ENCODE assay signal across 8 cellular contexts in genomic region chr5:156326718-156327259, GRCh38. TPM values are rescaled to one million over a fixed set of nuclear protein-coding genes. Genes with fewer than 3 reads are reported as not detected.
DNase-seq lines count a peak whose midpoint lies in the region; ATAC-seq, FAIRE-seq and TF ChIP-seq lines count a peak whose summit lies in the region.

Gene SGCD, plus strand, starts transcription at chr5:156327164.

- no peak within 1 kb of the TSS for H3K9ac ChIP-seq in endothelial cell of umbilical vein (replicated peaks; ENCODE audit: extremely low read depth, insufficient read depth, low read length)

- dilution Hi-C loops in endothelial cell of umbilical vein (cut with MboI; ENCODE audit: extremely low pct_ligation_motif_present, low sequenced_read_pairs) = no loop called here

- H3K4me1 ChIP-seq in endothelial cell of umbilical vein (ENCODE audit: control insufficient read depth, extremely low read depth, insufficient read depth, low read length) (no peaks in the 10 kb centered on the region), lung (ENCODE audit: control insufficient read depth in 2 of 2, insufficient read depth in 2 of 2, low read length in 2 of 2) (peaks cover 0 to 7% of the 10 kb centered on the region in 2 donors), thyroid gland (peaks cover 17 to 18% of the 10 kb centered on the region in 2 donors)

- H3K9me1 ChIP-seq in endothelial cell of umbilical vein (replicated peaks; ENCODE audit: control insufficient read depth, extremely low read depth, insufficient read depth, low read length) = no peaks in the 10 kb centered on the region

- POLR2A ChIA-PET in endothelial cell of umbilical vein (lab: Charles Lee) = no interaction called here

- H2AFZ ChIP-seq in endothelial cell of umbilical vein (ENCODE audit: low read depth, low read length) = no peak within 1 kb of the TSS

- intact Hi-C loops in endothelial cell of umbilical vein (cut with micrococcal nuclease) = no loop called here
- intact Hi-C loops in thyroid gland (cut with DNase I) = no loop called here

- peak; percentile 20 to 69 for DNase-seq in NCI-H446 (lab: John Stamatoyannopoulos, UW)
- DNase-seq in endothelial cell of umbilical vein (ENCODE audit: low read depth, low spot score) = peak; percentile 1
- no peak for DNase-seq in lung (ENCODE audit: low spot score)
- DNase-seq in thyroid gland = peak; percentile 69 to 80
- DNase-seq in stimulated activated CD8-positive, alpha-beta memory T cell treated with anti-CD3 and anti-CD28 coated beads, Interleukin-4, amount 100 ng/mL, for 48 hours = no peak
- DNase-seq in OCI-M1 (lab: John Stamatoyannopoulos, UW) = no peak
- DNase-seq in NCI-H2171 treated with DMSO at 0.1 percent for 48 hours (lab: John Stamatoyannopoulos, UW) = no peak

- H3K36me3 ChIP-seq in endothelial cell of umbilical vein (ENCODE audit: control insufficient read depth in 2 of 2, extremely low read depth in 1 of 2, insufficient read depth in 2 of 2, low read length in 2 of 2) = no peaks in the 10 kb centered on the region
- H3K36me3 ChIP-seq in lung (ENCODE audit: control insufficient read depth in 2 of 2, insufficient read depth in 2 of 2, low read length in 2 of 2) = no peaks in the 10 kb centered on the region
- H3K36me3 ChIP-seq in thyroid gland = no peaks in the 10 kb centered on the region

- H3K4me2 ChIP-seq in endothelial cell of umbilical vein (ENCODE audit: insufficient read depth, low read length) = no peak within 1 kb of the TSS

- H3K79me2 ChIP-seq in endothelial cell of umbilical vein (ENCODE audit: control insufficient read depth, insufficient read depth, low read length) = no peaks in the 10 kb centered on the region

- TF ChIP-seq POLR2A in endothelial cell of umbilical vein (IDR thresholded peaks at IDR 0.05; ENCODE audit: low read depth, low read length) = no peak
- peak in 1 of 2 donors; percentile 40 for TF ChIP-seq POLR2A in thyroid gland (IDR thresholded peaks at IDR 0.05)

- H4K20me1 ChIP-seq in endothelial cell of umbilical vein (replicated peaks; ENCODE audit: control insufficient read depth, extremely low read depth, insufficient read depth, low read length) = no peaks in the 10 kb centered on the region

- TF ChIP-seq CTCF in endothelial cell of umbilical vein (IDR thresholded peaks at IDR 0.05; ENCODE audit: extremely low read depth in 1 of 2, insufficient read depth in 1 of 2, low read depth in 1 of 2, low read length in 2 of 2) (no peak), lung (IDR thresholded peaks at IDR 0.05; ENCODE audit: control extremely low read depth, extremely low read depth) (no peak), thyroid gland (IDR thresholded peaks at IDR 0.05) (no peak)

- CTCF ChIA-PET in endothelial cell of umbilical vein (lab: Charles Lee) = no interaction called here

- peaks cover 4% of the 10 kb centered on the region for H3K9me3 ChIP-seq in endothelial cell of umbilical vein (replicated peaks; ENCODE audit: control insufficient read depth, insufficient read depth, low read length)
- H3K9me3 ChIP-seq in lung (ENCODE audit: control insufficient read depth in 2 of 2, insufficient read depth in 1 of 2, low read length in 1 of 2) = peaks cover 0 to 2% of the 10 kb centered on the region in 2 donors
- H3K9me3 ChIP-seq in thyroid gland = no peaks in the 10 kb centered on the region

- no TSS peak for BruUV-seq in endothelial cell of umbilical vein (replicated peaks; lab: Mats Ljungman, UMichigan)

- WGBS in lung, 2 donors = 30 to 45% methylated on average over 18 of the region's 18 CpGs
- 17 to 21% methylated on average over 18 of the region's 18 CpGs for WGBS in thyroid gland, 2 donors

- H3K27me3 ChIP-seq in endothelial cell of umbilical vein (ENCODE audit: control insufficient read depth in 2 of 2, insufficient read depth in 2 of 2, low read length in 2 of 2) = no peaks in the 10 kb centered on the region
- no peaks in the 10 kb centered on the region for H3K27me3 ChIP-seq in lung (ENCODE audit: control insufficient read depth, insufficient read depth)
- no peaks in the 10 kb centered on the region for H3K27me3 ChIP-seq in thyroid gland

- ATAC-seq in lung (ENCODE audit: insufficient read depth, low FRiP score) = peak; percentile 86
- ATAC-seq in GM18873 (IDR thresholded peaks at IDR 0.05; ENCODE audit: low FRiP score, unreplicated experiment) = no peak

- H3K27ac ChIP-seq in endothelial cell of umbilical vein (ENCODE audit: insufficient read depth, low read depth, low read length) = no peak within 1 kb of the TSS
- H3K27ac ChIP-seq in lung (ENCODE audit: low read depth in 1 of 2, low read length in 1 of 2) = peak within 1 kb of the TSS; percentile 55 to 94
- H3K27ac ChIP-seq in thyroid gland = peak within 1 kb of the TSS; percentile 51 to 77 (median 58)

- H3K4me3 ChIP-seq in endothelial cell of umbilical vein (replicated peaks in 1 of 3; ENCODE audit: insufficient read depth in 1 of 3, low read depth in 1 of 3, low read length in 3 of 3) = no peak within 1 kb of the TSS
- no peak within 1 kb of the TSS for H3K4me3 ChIP-seq in lung
- peak within 1 kb of the TSS in 2 of 3 donors; percentile 19 to 22 for H3K4me3 ChIP-seq in thyroid gland (replicated peaks in 1 of 3)

- no peak for FAIRE-seq in endothelial cell of umbilical vein (lab: Jason Lieb, UNC)

TF ChIP-seq in endothelial cell of umbilical vein, 7 proteins besides CTCF, POLR2A, EP300 and RAD21:
- TF ChIP-seq FOS (IDR thresholded peaks at IDR 0.05; ENCODE audit: borderline replicate concordance, insufficient read depth, low read length) (no peak), GATA2 (IDR thresholded peaks at IDR 0.05; ENCODE audit: insufficient read depth, insufficient read length, low read depth, low read length) (no peak), MYC (IDR thresholded peaks at IDR 0.05; ENCODE audit: low read depth, low read length) (no peak)

RNA-seq across cellular contexts. Expression of gene SGCD, which starts in this region (rescaled TPM):
- total RNA-seq in endothelial cell of umbilical vein (not detected in 2 replicates), lung (10 to 100 TPM; 11.0 to 20.9 TPM), thyroid gland (10 to 100 TPM in 1 of 4 donors, 1 to 10 TPM in 3; 7.4 to 20.1 (median 9.2) TPM)
- polyA plus RNA-seq in endothelial cell of umbilical vein (not detected in 2 replicates), lung (1 to 10 TPM in 1 of 2 donors, under 1 TPM in 1; 0.79 to 1.1 TPM)
- not detected in 2 replicates for polyA plus RNA-seq in endothelial cell of umbilical vein (2011; cell fraction: cytosol; rRNA removed)
- polyA plus RNA-seq in endothelial cell of umbilical vein (2011; cell fraction: nucleus; rRNA removed) = not detected in 2 replicates
- not detected in 2 replicates for polyA plus RNA-seq in endothelial cell of umbilical vein (2012)
- not detected in 2 replicates for polyA minus RNA-seq in endothelial cell of umbilical vein
- not detected for polyA minus RNA-seq in endothelial cell of umbilical vein (2011; cell fraction: cytosol; rRNA and poly(A)+ RNA removed)
- not detected in 2 replicates for polyA minus RNA-seq in endothelial cell of umbilical vein (2011; cell fraction: nucleus; rRNA and poly(A)+ RNA removed)

Comparison
In these comparisons a context has a peak if more than half of its experiments do, and no peak if none do; other contexts are left out.
1. Peak in DNase-seq in endothelial cell of umbilical vein; RNA of the gene not detected or under 1 TPM.
2. DNase-seq: peak in NCI-H446 (2 of 2) and thyroid gland (2 of 2); none in lung (single experiment), stimulated activated CD8-positive, alpha-beta memory T cell treated with anti-CD3 and anti-CD28 coated beads, Interleukin-4, amount 100 ng/mL, for 48 hours (single experiment), OCI-M1 (single experiment) and NCI-H2171 treated with DMSO at 0.1 percent for 48 hours (single experiment).
3. H3K4me3 ChIP-seq: peak in thyroid gland (2 of 3); none in endothelial cell of umbilical vein (0 of 3) and lung (single experiment).